24 cellular contexts compared by ENCODE assay signal in genomic region chr2:179593323-179593722, GRCh38.
DNase-seq lines count a peak whose midpoint lies in the region; ATAC-seq, FAIRE-seq and TF ChIP-seq lines count a peak whose summit lies in the region.
"Had no signal": no experiment of that assay in that cellular context is flagged by ENCODE, and none has a peak within 500 bp of the region (broad histone marks: within the 10 kb centered on the region; RNA-seq: fewer than 3 reads in every experiment).

No MANE protein-coding gene starts in this region.

- no peak overlapping the region for H3K4me3 Mint-ChIP-seq in activated T-helper 1 cell treated with anti-CD3 and anti-CD28 coated beads, Interleukin-12 subunit alpha, Interleukin-12 subunit beta, Interleukin-2, Interleukin-4 antibody, amounts not matched to agents 30 ng/mL and 10 ng/mL and 1 ng/mL, durations not matched to agents 14 hours and 24 hours and 36 hours
- H3K4me3 Mint-ChIP-seq: CD14-positive monocyte; CD4-positive, alpha-beta T cell; CD8-positive, alpha-beta memory T cell; HFFc6 had no signal

- H4K5ac ChIP-seq in IMR-90 (ENCODE audit: low read depth, low read length): no peak overlapping the region

- FAIRE-seq in TTC549 (lab: Jason Lieb, UNC): peak; percentile 29
- peak; percentile 13 for FAIRE-seq in islet of Langerhans (lab: Jason Lieb, UNC)
- no peak for FAIRE-seq in D721Med (lab: Jason Lieb, UNC)
- FAIRE-seq: A549, GM12891, GM18507 had no signal

- H2BK5ac ChIP-seq in IMR-90 (ENCODE audit: low read depth, low read length, poor library complexity, severe bottlenecking): no peak overlapping the region

- no peak overlapping the region for H2BK20ac ChIP-seq in IMR-90 (ENCODE audit: low read depth, low read length)

- H2AFZ ChIP-seq in IMR-90 (replicated peaks; ENCODE audit: low read length, poor library complexity): no peak overlapping the region

- H3K4me3 ChIP-seq in IMR-90 (ENCODE audit: insufficient read depth, low read depth, low read length) (no peak overlapping the region), gastrocnemius medialis (peak overlapping the region; percentile 31 to 52 (median 38))
- H3K4me3 ChIP-seq: A549; BLaER1 treated with 17β-estradiol and CSF1 and Interleukin-3, amounts not matched to agents 10 nM and 100 nM; HAP-1 had no signal

- no peak overlapping the region for H3K27ac ChIP-seq in IMR-90 (ENCODE audit: insufficient read depth, low read length)
- H3K27ac ChIP-seq in gastrocnemius medialis: peak overlapping the region; percentile 76 to 88 (median 82)
- H3K27ac ChIP-seq: A549; BLaER1 treated with 17β-estradiol and CSF1 and Interleukin-3, amounts not matched to agents 10 nM and 100 nM had no signal

- POLR2A ChIA-PET in IMR-90 (lab: Charles Lee; ENCODE audit: unreplicated experiment): no interaction called here

- TF ChIP-seq CTCF in IMR-90 (conservative IDR thresholded peaks at IDR 0.05; ENCODE audit: low read depth, low read length): no peak
- TF ChIP-seq CTCF in gastrocnemius medialis (IDR thresholded peaks at IDR 0.05 in 4 of 5, conservative IDR thresholded peaks at IDR 0.05 in 1 of 5): no peak
- no peak for TF ChIP-seq CTCF in D721Med (IDR thresholded peaks at IDR 0.05; ENCODE audit: insufficient read depth, missing control alignments)

- H3K14ac ChIP-seq in IMR-90 (replicated peaks; ENCODE audit: low read depth, low read length): no peak overlapping the region

- in situ Hi-C loops in IMR-90 (cut with MboI; ENCODE audit: low sequenced_read_pairs) (no loop called here), gastrocnemius medialis (cut with MboI; ENCODE audit: low sequenced_read_pairs in 4 of 4) (no loop called here)

- H3K4me2 ChIP-seq in IMR-90 (ENCODE audit: low read depth, low read length): no peak overlapping the region
- H3K4me2 ChIP-seq: A549; BLaER1 treated with 17β-estradiol and CSF1 and Interleukin-3, amounts not matched to agents 10 nM and 100 nM had no signal

- H3K27me3 ChIP-seq in IMR-90 (ENCODE audit: control insufficient read depth, insufficient read depth, low read length) (no peaks in the 10 kb centered on the region), gastrocnemius medialis (no peaks in the 10 kb centered on the region)
- H3K27me3 ChIP-seq: BE2C; BLaER1 treated with 17β-estradiol and CSF1 and Interleukin-3, amounts not matched to agents 10 nM and 100 nM had no signal

- H3K18ac ChIP-seq in IMR-90 (ENCODE audit: low read depth, low read length): no peak overlapping the region

- H3K9me3 Mint-ChIP-seq in activated T-helper 1 cell treated with anti-CD3 and anti-CD28 coated beads, Interleukin-12 subunit alpha, Interleukin-12 subunit beta, Interleukin-2, Interleukin-4 antibody, amounts not matched to agents 30 ng/mL and 10 ng/mL and 1 ng/mL, durations not matched to agents 14 hours and 24 hours and 36 hours: no peaks in the 10 kb centered on the region
- H3K9me3 Mint-ChIP-seq: HFFc6 had no signal

- no peaks in the 10 kb centered on the region for H3K9me3 ChIP-seq in IMR-90 (ENCODE audit: control insufficient read depth, insufficient read depth, low read length)
- no peaks in the 10 kb centered on the region for H3K9me3 ChIP-seq in gastrocnemius medialis
- H3K9me3 ChIP-seq: A549; BE2C; BLaER1 treated with 17β-estradiol and CSF1 and Interleukin-3, amounts not matched to agents 10 nM and 100 nM; HAP-1 had no signal

- DNase-seq in IMR-90 (no peak), gastrocnemius medialis (no peak), D721Med (ENCODE audit: insufficient read length, low spot score) (no peak), KG1 (lab: John Stamatoyannopoulos, UW) (no peak)
- no peak for DNase-seq in activated T-helper 1 cell treated with anti-CD3 and anti-CD28 coated beads, Interleukin-12 subunit alpha, Interleukin-12 subunit beta, Interleukin-2, Interleukin-4 antibody, amounts not matched to agents 30 ng/mL and 10 ng/mL and 1 ng/mL, durations not matched to agents 14 hours and 24 hours and 36 hours (ENCODE audit: low spot score)
- DNase-seq: 8988T; ACHN; AML-193; BE2C; CD4-positive, alpha-beta T cell; CD8-positive, alpha-beta memory T cell; DMS79 treated with DMSO at 0.1 percent for 48 hours; GF-D8; GOT3; HFFc6 had no signal

- no peak overlapping the region for H4K8ac ChIP-seq in IMR-90 (ENCODE audit: low read depth in 2 of 2, low read length in 2 of 2)

- no peaks in the 10 kb centered on the region for H3K4me1 Mint-ChIP-seq in activated T-helper 1 cell treated with anti-CD3 and anti-CD28 coated beads, Interleukin-12 subunit alpha, Interleukin-12 subunit beta, Interleukin-2, Interleukin-4 antibody, amounts not matched to agents 30 ng/mL and 10 ng/mL and 1 ng/mL, durations not matched to agents 14 hours and 24 hours and 36 hours (ENCODE audit: low read depth)
- H3K4me1 Mint-ChIP-seq: CD14-positive monocyte; CD8-positive, alpha-beta memory T cell had no signal

- H3K4me1 ChIP-seq in IMR-90 (ENCODE audit: control insufficient read depth, insufficient read depth, low read length) (peaks cover 3% of the 10 kb centered on the region), gastrocnemius medialis (peaks cover 7 to 13% of the 10 kb centered on the region in 2 donors)
- H3K4me1 ChIP-seq: A549; BE2C; BLaER1 treated with 17β-estradiol and CSF1 and Interleukin-3, amounts not matched to agents 10 nM and 100 nM had no signal

- H3K56ac ChIP-seq in IMR-90 (ENCODE audit: extremely low read depth, insufficient read depth, low read length): no peak overlapping the region

- no peak overlapping the region for H3K9ac ChIP-seq in IMR-90 (ENCODE audit: low read depth, low read length)
- H3K9ac ChIP-seq: BLaER1 treated with 17β-estradiol and CSF1 and Interleukin-3, amounts not matched to agents 10 nM and 100 nM had no signal

- no peak overlapping the region for H2BK15ac ChIP-seq in IMR-90 (ENCODE audit: low read depth, low read length)

- TF ChIP-seq POLR2A in IMR-90 (IDR thresholded peaks at IDR 0.05; ENCODE audit: low read depth, low read length) (no peak), gastrocnemius medialis (IDR thresholded peaks at IDR 0.05) (no peak)

- peaks cover 2% of the 10 kb centered on the region; the same call in 1 of the 2 replicates for H3K9me1 ChIP-seq in IMR-90 (ENCODE audit: insufficient read depth, low read length)

- no peaks in the 10 kb centered on the region for H3K27me3 Mint-ChIP-seq in activated T-helper 1 cell treated with anti-CD3 and anti-CD28 coated beads, Interleukin-12 subunit alpha, Interleukin-12 subunit beta, Interleukin-2, Interleukin-4 antibody, amounts not matched to agents 30 ng/mL and 10 ng/mL and 1 ng/mL, durations not matched to agents 14 hours and 24 hours and 36 hours (ENCODE audit: insufficient read depth)
- H3K27me3 Mint-ChIP-seq: CD4-positive, alpha-beta T cell had no signal

- intact Hi-C loops in IMR-90 (cut with micrococcal nuclease): no loop called here
- intact Hi-C loops in gastrocnemius medialis (cut with DNase I; ENCODE audit: low total_unique reads): loop anchor here (5.0 kb wide), 1 partner anchor 149 kb away; no protein-coding TSS in a partner anchor
- intact Hi-C loops in activated T-helper 1 cell treated with anti-CD3 and anti-CD28 coated beads, Interleukin-12 subunit alpha, Interleukin-12 subunit beta, Interleukin-2, Interleukin-4 antibody, amounts not matched to agents 30 ng/mL and 10 ng/mL and 1 ng/mL, durations not matched to agents 14 hours and 24 hours and 36 hours (cut with micrococcal nuclease): no loop called here

- no peak overlapping the region for H3K27ac Mint-ChIP-seq in activated T-helper 1 cell treated with anti-CD3 and anti-CD28 coated beads, Interleukin-12 subunit alpha, Interleukin-12 subunit beta, Interleukin-2, Interleukin-4 antibody, amounts not matched to agents 30 ng/mL and 10 ng/mL and 1 ng/mL, durations not matched to agents 14 hours and 24 hours and 36 hours
- H3K27ac Mint-ChIP-seq: CD14-positive monocyte; CD4-positive, alpha-beta T cell; CD8-positive, alpha-beta memory T cell had no signal

- no peaks in the 10 kb centered on the region for H4K20me1 ChIP-seq in IMR-90 (ENCODE audit: insufficient read depth, low read length)
- H4K20me1 ChIP-seq: BLaER1 treated with 17β-estradiol and CSF1 and Interleukin-3, amounts not matched to agents 10 nM and 100 nM had no signal

- H3K4ac ChIP-seq in IMR-90 (ENCODE audit: low read depth, low read length): no peak overlapping the region

- H3K23ac ChIP-seq in IMR-90 (ENCODE audit: low read depth, low read length): no peak overlapping the region

- CTCF ChIA-PET in IMR-90 (lab: Yijun Ruan, JAX): interaction anchor here (1.0 to 1.1 kb wide), 2 partner anchors 156 to 343 kb away, joined by 3 read pairs; no protein-coding TSS in a partner anchor

- WGBS in IMR-90 (ENCODE audit: extremely low coverage in 2 of 2, insufficient read length in 1 of 2), 2 experiments: no CpG with 5 or more reads among the region's 3 CpGs

- ATAC-seq in IMR-90 (ENCODE audit: low read depth): no peak
- ATAC-seq in gastrocnemius medialis: no peak
- ATAC-seq in HG02798 (IDR thresholded peaks at IDR 0.05; ENCODE audit: poor library complexity, unreplicated experiment): no peak
- ATAC-seq: A549 had no signal

- no peaks in the 10 kb centered on the region for H3K36me3 Mint-ChIP-seq in activated T-helper 1 cell treated with anti-CD3 and anti-CD28 coated beads, Interleukin-12 subunit alpha, Interleukin-12 subunit beta, Interleukin-2, Interleukin-4 antibody, amounts not matched to agents 30 ng/mL and 10 ng/mL and 1 ng/mL, durations not matched to agents 14 hours and 24 hours and 36 hours (ENCODE audit: low read depth)
- H3K36me3 Mint-ChIP-seq: CD14-positive monocyte; CD8-positive, alpha-beta memory T cell had no signal

- TF ChIP-seq RAD21 in IMR-90 (IDR thresholded peaks at IDR 0.05; ENCODE audit: low read length): no peak

- peak overlapping the region; percentile 70; the same call in 1 of the 2 replicates for H2BK120ac ChIP-seq in IMR-90 (ENCODE audit: low read depth, low read length)

- no peak overlapping the region for H4K91ac ChIP-seq in IMR-90 (ENCODE audit: insufficient read depth, low read depth, low read length)

- dilution Hi-C loops in IMR-90 (cut with HindIII; ENCODE audit: low sequenced_read_pairs, unreplicated experiment): no loop called here

- no peak overlapping the region for H2AK9ac ChIP-seq in IMR-90 (replicated peaks; ENCODE audit: low read depth, low read length, poor library complexity)

- BruUV-seq in IMR-90 (replicated peaks; lab: Mats Ljungman, UMichigan): no TSS peak

- H3K79me1 ChIP-seq in IMR-90 (ENCODE audit: low read depth in 1 of 2, low read length in 2 of 2): no peaks in the 10 kb centered on the region

- H2AK5ac ChIP-seq in IMR-90 (ENCODE audit: low read depth, low read length): no peak overlapping the region

- H3K36me3 ChIP-seq in IMR-90 (ENCODE audit: control insufficient read depth, insufficient read depth, low read length): no peaks in the 10 kb centered on the region
- no peaks in the 10 kb centered on the region for H3K36me3 ChIP-seq in gastrocnemius medialis
- H3K36me3 ChIP-seq: BE2C; BLaER1 treated with 17β-estradiol and CSF1 and Interleukin-3, amounts not matched to agents 10 nM and 100 nM; HAP-1 had no signal

TF ChIP-seq in IMR-90, 13 proteins besides CTCF, POLR2A, EP300 and RAD21 (continues in another document):
- TF ChIP-seq CEBPB (IDR thresholded peaks at IDR 0.05; ENCODE audit: low read depth, low read length) (no peak), FOS (IDR thresholded peaks at IDR 0.05; ENCODE audit: low read depth, low read length) (no peak), SMC3 (IDR thresholded peaks at IDR 0.05; ENCODE audit: low read depth, low read length) (no peak), NFE2L2 (IDR thresholded peaks at IDR 0.05; ENCODE audit: low read depth, low read length) (no peak), MAFK (IDR thresholded peaks at IDR 0.05; ENCODE audit: low read depth, low read length) (peak; percentile 51)
